Comparison of ENCODE assay signal across 12 cellular contexts in genomic region chr4:62342346-62342745, GRCh38.
A peak's percentile ranks its signal among the peaks of the same experiment; 100 is the strongest.
DNase-seq lines count a peak whose midpoint lies in the region; TF ChIP-seq lines count a peak whose summit lies in the region.
"Had no signal": no experiment of that assay in that cellular context is flagged by ENCODE, and none has a peak within 500 bp of the region (broad histone marks: within the 10 kb centered on the region; RNA-seq: fewer than 3 reads in every experiment).

No MANE protein-coding gene starts in this region.

- peak; percentile 28 for DNase-seq in ELR (ENCODE audit: low read depth)
- peak; percentile 10 for DNase-seq in RWPE1 (ENCODE audit: low spot score)
- DNase-seq in epithelial cell of esophagus (ENCODE audit: low read depth) = peak; percentile 1
- no peak for DNase-seq in hepatic stellate cell (ENCODE audit: low spot score)
- DNase-seq in osteoblast (ENCODE audit: insufficient read length, low spot score, missing footprints) = no peak
- DNase-seq in NCI-H1092 (lab: John Stamatoyannopoulos, UW) = no peak
- DNase-seq: CD8-positive, alpha-beta T cell; COR-L47; DMS153; H9 had no signal

- POLR2A ChIA-PET in RWPE1 (lab: Yijun Ruan, JAX; ENCODE audit: low non-redundant PET) = no interaction called here

- no peak overlapping the region for H3K4me3 ChIP-seq in epithelial cell of esophagus (ENCODE audit: low read length)
- H3K4me3 ChIP-seq in osteoblast (ENCODE audit: insufficient read depth, low read length) = no peak overlapping the region
- H3K4me3 ChIP-seq: GM12878, GM23338 had no signal

- no peak overlapping the region for H3K4me2 ChIP-seq in osteoblast (ENCODE audit: insufficient read depth, low read length)
- H3K4me2 ChIP-seq: GM23338 had no signal

- CTCF ChIA-PET in RWPE1 (lab: Yijun Ruan, JAX) = interaction anchor here (0.5 to 0.7 kb wide), 2 partner anchors 10 to 426 kb away, joined by 3 to 4 read pairs; no protein-coding TSS in a partner anchor

- peaks cover 3% of the 10 kb centered on the region for H3K9me3 ChIP-seq in osteoblast (ENCODE audit: low read depth, low read length)

- no peaks in the 10 kb centered on the region for H3K79me2 ChIP-seq in osteoblast (ENCODE audit: insufficient read depth, low read length)

- no peaks in the 10 kb centered on the region for H3K36me3 ChIP-seq in osteoblast (ENCODE audit: insufficient read depth, low read length)

- no peak overlapping the region for H2AFZ ChIP-seq in osteoblast (ENCODE audit: low read length)
- H2AFZ ChIP-seq: GM23338 had no signal

- no peaks in the 10 kb centered on the region for H4K20me1 ChIP-seq in osteoblast (ENCODE audit: insufficient read depth, low read length)

- no peak for TF ChIP-seq CTCF in RWPE1 (conservative IDR thresholded peaks at IDR 0.05; ENCODE audit: low read depth)
- no peak for TF ChIP-seq CTCF in epithelial cell of esophagus (IDR thresholded peaks at IDR 0.05; ENCODE audit: insufficient read depth, low read depth, low read length, missing control alignments)
- TF ChIP-seq CTCF in osteoblast (IDR thresholded peaks at IDR 0.05; ENCODE audit: extremely low read depth, low read depth, low read length) = no peak

- H3K27ac ChIP-seq in RWPE1 (no peak overlapping the region), osteoblast (ENCODE audit: low read depth, low read length) (no peak overlapping the region)

- H3K27me3 ChIP-seq in osteoblast (ENCODE audit: insufficient read depth, low read length) = no peaks in the 10 kb centered on the region

- H3K4me1 ChIP-seq in osteoblast (ENCODE audit: insufficient read depth, low read length) = no peaks in the 10 kb centered on the region

Comparison
In these comparisons a context has a peak if more than half of its experiments do, and no peak if none do; other contexts are left out.
1. DNase-seq: peak in ELR (single experiment), RWPE1 (single experiment) and epithelial cell of esophagus (single experiment); none in hepatic stellate cell (single experiment), osteoblast (single experiment) and NCI-H1092 (single experiment).